In genomic region chr6:26555505-26556262, GRCh38 we compare ENCODE assay signal across 8 cellular contexts. TPM values are rescaled to one million over a fixed set of nuclear protein-coding genes. Genes with fewer than 3 reads are reported as not detected.
A peak's percentile ranks its signal among the peaks of the same experiment; 100 is the strongest.
DNase-seq lines count a peak whose midpoint lies in the region; ATAC-seq and TF ChIP-seq lines count a peak whose summit lies in the region.

No MANE protein-coding gene starts in this region.

- TF ChIP-seq CTCF in epithelial cell of esophagus (IDR thresholded peaks at IDR 0.05; ENCODE audit: insufficient read depth, low read depth, low read length, missing control alignments) (no peak), left lung (IDR thresholded peaks at IDR 0.05) (no peak), lower leg skin (IDR thresholded peaks at IDR 0.05) (no peak)

- peak overlapping the region; percentile 76 for H3K4me3 ChIP-seq in epithelial cell of esophagus (ENCODE audit: low read length)
- H3K4me3 ChIP-seq in left lung, result no peak overlapping the region
- H3K4me3 ChIP-seq in lower leg skin (ENCODE audit: low read depth, poor library complexity, severe bottlenecking), result no peak overlapping the region

- no peaks in the 10 kb centered on the region for H3K27me3 ChIP-seq in left lung

- peak overlapping the region; percentile 24 for H3K27ac Mint-ChIP-seq in activated CD8-positive, alpha-beta memory T cell treated with anti-CD3 and anti-CD28 coated beads, Interleukin-2, amount 10 ng/mL, durations not matched to agents 7 days and 5 days
- H3K27ac Mint-ChIP-seq in stimulated activated effector memory CD8-positive, alpha-beta T cell treated with anti-CD3 and anti-CD28 coated beads, Interleukin-12 subunit alpha, Interleukin-12 subunit beta, amount 100 ng/mL, for 72 hours, result peak overlapping the region; percentile 90

- peak; percentile 40 for DNase-seq in activated CD8-positive, alpha-beta memory T cell treated with anti-CD3 and anti-CD28 coated beads, Interleukin-2, amount 10 ng/mL, durations not matched to agents 7 days and 5 days
- no peak for DNase-seq in activated CD8-positive, alpha-beta memory T cell treated with anti-CD3 and anti-CD28 coated beads, Interleukin-2, amount 50 U/mL, for 48 hours
- DNase-seq in OCI-M1 (lab: John Stamatoyannopoulos, UW), result peak; percentile 73
- DNase-seq in epithelial cell of esophagus (ENCODE audit: low read depth), result peak; percentile 25
- DNase-seq in stimulated activated effector memory CD8-positive, alpha-beta T cell treated with anti-CD3 and anti-CD28 coated beads, Interleukin-12 subunit alpha, Interleukin-12 subunit beta, amount 100 ng/mL, for 72 hours (ENCODE audit: low spot score in 2 of 2), result no peak
- DNase-seq in left lung, result no peak
- DNase-seq in NK-92 (lab: John Stamatoyannopoulos, UW; ENCODE audit: unreplicated experiment), result no peak
- no peak for DNase-seq in lower leg skin (ENCODE audit: low spot score in 2 of 2)

- no peaks in the 10 kb centered on the region for H3K9me3 ChIP-seq in left lung

- TF ChIP-seq POLR2A in lower leg skin (IDR thresholded peaks at IDR 0.05), result no peak

- peak overlapping the region; percentile 40 for H3K4me3 Mint-ChIP-seq in activated CD8-positive, alpha-beta memory T cell treated with anti-CD3 and anti-CD28 coated beads, Interleukin-2, amount 10 ng/mL, durations not matched to agents 7 days and 5 days
- H3K4me3 Mint-ChIP-seq in stimulated activated effector memory CD8-positive, alpha-beta T cell treated with anti-CD3 and anti-CD28 coated beads, Interleukin-12 subunit alpha, Interleukin-12 subunit beta, amount 100 ng/mL, for 72 hours, result no peak overlapping the region

- no peak overlapping the region for H3K27ac ChIP-seq in left lung

- ATAC-seq in activated CD8-positive, alpha-beta memory T cell treated with anti-CD3 and anti-CD28 coated beads, Interleukin-2, amount 10 ng/mL, durations not matched to agents 7 days and 5 days, result no peak
- ATAC-seq in stimulated activated effector memory CD8-positive, alpha-beta T cell treated with anti-CD3 and anti-CD28 coated beads, Interleukin-12 subunit alpha, Interleukin-12 subunit beta, amount 100 ng/mL, for 72 hours, result no peak
- ATAC-seq in left lung, result no peak

- no peaks in the 10 kb centered on the region for H3K27me3 Mint-ChIP-seq in activated CD8-positive, alpha-beta memory T cell treated with anti-CD3 and anti-CD28 coated beads, Interleukin-2, amount 10 ng/mL, durations not matched to agents 7 days and 5 days

- H3K36me3 ChIP-seq in left lung, result no peaks in the 10 kb centered on the region

- CTCF ChIA-PET in activated CD8-positive, alpha-beta memory T cell treated with anti-CD3 and anti-CD28 coated beads, Interleukin-2, amount 10 ng/mL, durations not matched to agents 7 days and 5 days (lab: Charles Lee), result interaction anchor here (0.6 to 8.6 kb wide), 8 partner anchors 11 to 242 kb away, joined by 3 to 60 read pairs (median 4); partner anchors contain the start of gene HMGN4

- 49 to 55% methylated on average over 19 of the region's 19 CpGs for WGBS in lower leg skin, 2 donors

- H3K36me3 Mint-ChIP-seq in activated CD8-positive, alpha-beta memory T cell treated with anti-CD3 and anti-CD28 coated beads, Interleukin-2, amount 10 ng/mL, durations not matched to agents 7 days and 5 days, result no peaks in the 10 kb centered on the region
- H3K36me3 Mint-ChIP-seq in stimulated activated effector memory CD8-positive, alpha-beta T cell treated with anti-CD3 and anti-CD28 coated beads, Interleukin-12 subunit alpha, Interleukin-12 subunit beta, amount 100 ng/mL, for 72 hours, result peaks cover 9% of the 10 kb centered on the region

- intact Hi-C loops in left lung (cut with DNase I), result no loop called here
- intact Hi-C loops in lower leg skin (cut with DNase I; ENCODE audit: low total_unique reads), result no loop called here

- peaks cover 0 to 25% of the 10 kb centered on the region in 2 donors for H3K4me1 ChIP-seq in left lung

- H3K4me1 Mint-ChIP-seq in activated CD8-positive, alpha-beta memory T cell treated with anti-CD3 and anti-CD28 coated beads, Interleukin-2, amount 10 ng/mL, durations not matched to agents 7 days and 5 days, result peaks cover 19% of the 10 kb centered on the region
- H3K4me1 Mint-ChIP-seq in stimulated activated effector memory CD8-positive, alpha-beta T cell treated with anti-CD3 and anti-CD28 coated beads, Interleukin-12 subunit alpha, Interleukin-12 subunit beta, amount 100 ng/mL, for 72 hours, result peaks cover 24% of the 10 kb centered on the region

- H3K9me3 Mint-ChIP-seq in activated CD8-positive, alpha-beta memory T cell treated with anti-CD3 and anti-CD28 coated beads, Interleukin-2, amount 10 ng/mL, durations not matched to agents 7 days and 5 days (ENCODE audit: low read depth), result no peaks in the 10 kb centered on the region
- H3K9me3 Mint-ChIP-seq in stimulated activated effector memory CD8-positive, alpha-beta T cell treated with anti-CD3 and anti-CD28 coated beads, Interleukin-12 subunit alpha, Interleukin-12 subunit beta, amount 100 ng/mL, for 72 hours, result no peaks in the 10 kb centered on the region

RNA-seq across cellular contexts. Expression of gene HMGN4, which starts 17.5 kb away (rescaled TPM):
- 10 to 100 TPM; 75.6 to 78.4 TPM for total RNA-seq in activated CD8-positive, alpha-beta memory T cell treated with anti-CD3 and anti-CD28 coated beads, Interleukin-2, amount 10 ng/mL, durations not matched to agents 7 days and 5 days
- total RNA-seq in left lung (10 to 100 TPM; 41.2 to 47.2 TPM), lower leg skin (10 to 100 TPM; 27.1 to 43.0 (median 39.2) TPM)

RNA-seq across cellular contexts. Expression of gene ABT1, which starts 41.1 kb away (rescaled TPM):
- 10 to 100 TPM; 23.4 to 30.0 TPM for total RNA-seq in activated CD8-positive, alpha-beta memory T cell treated with anti-CD3 and anti-CD28 coated beads, Interleukin-2, amount 10 ng/mL, durations not matched to agents 7 days and 5 days
- 10 to 100 TPM in 1 of 2 donors, 1 to 10 TPM in 1; 9.8 to 13.5 TPM for total RNA-seq in left lung
- 10 to 100 TPM; 22.0 to 25.7 (median 24.2) TPM for total RNA-seq in lower leg skin

RNA-seq across cellular contexts. Expression of gene BTN1A1, which starts 55.6 kb away (rescaled TPM):
- not detected for total RNA-seq in activated CD8-positive, alpha-beta memory T cell treated with anti-CD3 and anti-CD28 coated beads, Interleukin-2, amount 10 ng/mL, durations not matched to agents 7 days and 5 days
- total RNA-seq in left lung (not detected), lower leg skin (not detected)

Comparison
In these comparisons a context has a peak if more than half of its experiments do, and no peak if none do; other contexts are left out.
1. DNase-seq: peak in activated CD8-positive, alpha-beta memory T cell treated with anti-CD3 and anti-CD28 coated beads, Interleukin-2, amount 10 ng/mL, durations not matched to agents 7 days and 5 days (single experiment), OCI-M1 (single experiment) and epithelial cell of esophagus (single experiment); none in activated CD8-positive, alpha-beta memory T cell treated with anti-CD3 and anti-CD28 coated beads, Interleukin-2, amount 50 U/mL, for 48 hours (single experiment), stimulated activated effector memory CD8-positive, alpha-beta T cell treated with anti-CD3 and anti-CD28 coated beads, Interleukin-12 subunit alpha, Interleukin-12 subunit beta, amount 100 ng/mL, for 72 hours (0 of 2), left lung (0 of 2), NK-92 (single experiment) and lower leg skin (0 of 2).